ENCODE assay signal across 8 cellular contexts in genomic region chr1:8818789-8819188, GRCh38. TPM values are rescaled to one million over a fixed set of nuclear protein-coding genes. Genes with fewer than 3 reads are reported as not detected.
DNase-seq lines count a peak whose midpoint lies in the region; ATAC-seq and TF ChIP-seq lines count a peak whose summit lies in the region.
"Not testable (repeated sequence)": the region's sequence is repeated elsewhere in the genome, so short reads cannot be mapped to it uniquely, and the experiment has no call there.

No MANE protein-coding gene starts in this region.

- not testable (repeated sequence) for H3K18ac ChIP-seq in mesenchymal stem cell (ENCODE audit: low read depth in 1 of 2, low read length in 2 of 2)

- H4K8ac ChIP-seq in mesenchymal stem cell (ENCODE audit: low read length): not testable (repeated sequence)

- H3K4me2 ChIP-seq in PC-3 (ENCODE audit: low read length): peak overlapping the region; percentile 80
- not testable (repeated sequence) for H3K4me2 ChIP-seq in mesenchymal stem cell (ENCODE audit: low read length, poor library complexity, severe bottlenecking)

- CTCF ChIA-PET in PC-3 (lab: Charles Lee): not testable (repeated sequence)

- peaks cover 33% of the 10 kb centered on the region for H3K4me1 ChIP-seq in ES-I3 (ENCODE audit: insufficient read depth, low read length)
- H3K4me1 ChIP-seq in PC-3 (ENCODE audit: insufficient read depth, low read length): peaks cover 55% of the 10 kb centered on the region
- H3K4me1 ChIP-seq in gastroesophageal sphincter: peaks cover 0 to 56% (median 8%) of the 10 kb centered on the region in 3 donors
- H3K4me1 ChIP-seq in mesenchymal stem cell (ENCODE audit: control insufficient read depth, insufficient read depth, low read depth, low read length); prostate gland (replicated peaks): not testable (repeated sequence)
- peaks cover 0 to 57% (median 35%) of the 10 kb centered on the region in 4 donors for H3K4me1 ChIP-seq in transverse colon

- H3K79me1 ChIP-seq in mesenchymal stem cell (replicated peaks; ENCODE audit: low read length, poor library complexity, severe bottlenecking): not testable (repeated sequence)

- in situ Hi-C loops in transverse colon (cut with MboI; ENCODE audit: low pct_ligation_motif_present in 1 of 4, low pct_unique_long_range_greater_than_20kb in 1 of 4, low sequenced_read_pairs in 3 of 4): not testable (repeated sequence)

- H2BK12ac ChIP-seq in mesenchymal stem cell (ENCODE audit: low read length in 2 of 2): not testable (repeated sequence)

- H3K27ac Mint-ChIP-seq in brain: peak overlapping the region; percentile 96 to 98 (median 97)

- peaks cover 62% of the 10 kb centered on the region for H3K4me1 Mint-ChIP-seq in brain

- not testable (repeated sequence) for ATAC-seq in PC-3, gastroesophageal sphincter

- not testable (repeated sequence) for H3K14ac ChIP-seq in mesenchymal stem cell (ENCODE audit: low read length in 2 of 2)

- not testable (repeated sequence) for H3K9me3 ChIP-seq in ES-I3 (ENCODE audit: control insufficient read depth, insufficient read depth, low read length); PC-3 (ENCODE audit: low read length); gastroesophageal sphincter; mesenchymal stem cell (ENCODE audit: control insufficient read depth, low read length); prostate gland; transverse colon

- POLR2A ChIA-PET in PC-3 (lab: Charles Lee; ENCODE audit: unreplicated experiment): not testable (repeated sequence)

- H3K36me3 ChIP-seq in ES-I3 (ENCODE audit: insufficient read depth, low read length); PC-3 (ENCODE audit: low read depth, low read length); gastroesophageal sphincter; mesenchymal stem cell (ENCODE audit: control insufficient read depth in 1 of 2, insufficient read depth in 2 of 2, low read depth in 1 of 2, low read length in 2 of 2); prostate gland; transverse colon: not testable (repeated sequence)

- 79 to 88% methylated on average over 5 to 11 of the region's 13 CpGs for WGBS in gastroesophageal sphincter (ENCODE audit: low coverage in 1 of 2), 2 donors
- WGBS in mesenchymal stem cell: 100% methylated on average over 4 of the region's 13 CpGs
- 90% methylated on average over 13 of the region's 13 CpGs for WGBS in prostate gland
- WGBS in transverse colon (ENCODE audit: low coverage in 1 of 2), 2 donors: 74 to 86% methylated on average over 4 to 13 of the region's 13 CpGs

- not testable (repeated sequence) for H3K23ac ChIP-seq in mesenchymal stem cell (ENCODE audit: low read length in 2 of 2)

- peaks cover 13% of the 10 kb centered on the region for H3F3A ChIP-seq in PC-3 (ENCODE audit: low read length, unreplicated experiment)

- H3K9ac ChIP-seq in ES-I3 (ENCODE audit: low read depth, low read length) (0 out of 2 replicates have a peak overlapping the region, but pooled peaks have one; percentile 94), mesenchymal stem cell (ENCODE audit: low read length) (peak overlapping the region; percentile 97)
- not testable (repeated sequence) for H3K9ac ChIP-seq in PC-3 (ENCODE audit: low read length)

- not testable (repeated sequence) for H2BK15ac ChIP-seq in mesenchymal stem cell (ENCODE audit: low read depth, poor library complexity, severe bottlenecking)

- peak overlapping the region; percentile 70 for H3K4me3 ChIP-seq in PC-3 (ENCODE audit: low read length)
- peak overlapping the region in 1 of 2 donors; percentile 84 for H3K4me3 ChIP-seq in gastroesophageal sphincter
- peak overlapping the region in 1 of 2 experiments; percentile 94 for H3K4me3 ChIP-seq in mesenchymal stem cell (ENCODE audit: insufficient read depth in 1 of 2, low read depth in 1 of 2, low read length in 2 of 2)
- not testable (repeated sequence) for H3K4me3 ChIP-seq in prostate gland, transverse colon

- peaks cover 36% of the 10 kb centered on the region for H3K79me2 ChIP-seq in PC-3 (ENCODE audit: low read length)

- BruUV-seq in PC-3 (replicated peaks; lab: Mats Ljungman, UMichigan): not testable (repeated sequence)

- DNase-seq in PC-3; mesenchymal stem cell; prostate gland (ENCODE audit: low spot score); transverse colon: not testable (repeated sequence)
- peak; percentile 44 for DNase-seq in activated CD8-positive, alpha-beta memory T cell treated with anti-CD3 and anti-CD28 coated beads for 24 hours

- H2BK120ac ChIP-seq in mesenchymal stem cell (ENCODE audit: low read depth, low read length): not testable (repeated sequence)

- H3K27me3 ChIP-seq in PC-3 (ENCODE audit: low read length); gastroesophageal sphincter; mesenchymal stem cell (ENCODE audit: control insufficient read depth in 1 of 2, insufficient read depth in 1 of 2, low read length in 2 of 2); prostate gland (replicated peaks; ENCODE audit: insufficient read depth); transverse colon: not testable (repeated sequence)

- not testable (repeated sequence) for H2AFZ ChIP-seq in PC-3 (ENCODE audit: low read length); mesenchymal stem cell (ENCODE audit: low read depth, low read length)

- not testable (repeated sequence) for H3K36me3 Mint-ChIP-seq in brain

- H3K4me3 Mint-ChIP-seq in brain: peak overlapping the region; percentile 89 to 94 (median 94)

- not testable (repeated sequence) for H4K91ac ChIP-seq in mesenchymal stem cell (ENCODE audit: low read length)

- H3K27me3 Mint-ChIP-seq in brain: peaks cover 17% of the 10 kb centered on the region

- not testable (repeated sequence) for TF ChIP-seq EP300 in gastroesophageal sphincter (IDR thresholded peaks at IDR 0.05); transverse colon (IDR thresholded peaks at IDR 0.05; ENCODE audit: low read depth)

- not testable (repeated sequence) for H2BK5ac ChIP-seq in mesenchymal stem cell (ENCODE audit: low read depth, low read length, poor library complexity, severe bottlenecking)

- intact Hi-C loops in PC-3 (cut with micrococcal nuclease); prostate gland (cut with DNase I); transverse colon (cut with DNase I; ENCODE audit: low total_unique reads): not testable (repeated sequence)

- TF ChIP-seq POLR2A in gastroesophageal sphincter (IDR thresholded peaks at IDR 0.05); prostate gland (IDR thresholded peaks at IDR 0.05); transverse colon (IDR thresholded peaks at IDR 0.05): not testable (repeated sequence)

- H3K9me3 Mint-ChIP-seq in brain: not testable (repeated sequence)

- not testable (repeated sequence) for H3K4ac ChIP-seq in mesenchymal stem cell (ENCODE audit: low read depth in 1 of 2, low read length in 2 of 2)

- not testable (repeated sequence) for H3K9me2 ChIP-seq in PC-3 (replicated peaks; ENCODE audit: low read length)

- H3K27ac ChIP-seq in PC-3 (ENCODE audit: low read length); mesenchymal stem cell (ENCODE audit: low read length, poor library complexity, severe bottlenecking): not testable (repeated sequence)
- H3K27ac ChIP-seq in gastroesophageal sphincter (peak overlapping the region; percentile 83 to 98 (median 96)), prostate gland (peak overlapping the region; percentile 94 to 97), transverse colon (peak overlapping the region; percentile 96 to 97 (median 97))

- not testable (repeated sequence) for TF ChIP-seq CTCF in PC-3 (conservative IDR thresholded peaks at IDR 0.05; ENCODE audit: low read depth, low read length); brain (conservative IDR thresholded peaks at IDR 0.05); gastroesophageal sphincter (IDR thresholded peaks at IDR 0.05); prostate gland (IDR thresholded peaks at IDR 0.05); transverse colon (IDR thresholded peaks at IDR 0.05)

- not testable (repeated sequence) for H4K20me1 ChIP-seq in PC-3 (ENCODE audit: low read length)

- H2AK5ac ChIP-seq in mesenchymal stem cell (ENCODE audit: low read length, severe bottlenecking): not testable (repeated sequence)

RNA-seq across cellular contexts. Expression of gene RERE, which starts 1.3 kb away (rescaled TPM):
- 24.2 and 45.2 TPM in 2 replicates for total RNA-seq in PC-3 (2014; rRNA removed)
- polyA plus RNA-seq in brain (ENCODE audit: insufficient read depth, low read depth, low replicate concordance): 103 TPM
- 100 to 1,000 TPM; 112 to 212 (median 139) TPM for total RNA-seq in gastroesophageal sphincter
- polyA plus RNA-seq in mesenchymal stem cell (2013, experiment 1 of 2): 59.5 TPM
- polyA plus RNA-seq in mesenchymal stem cell (2013, experiment 2 of 2): 53.5 TPM
- total RNA-seq in prostate gland: 100 to 1,000 TPM; 207 to 322 TPM
- 100 to 1,000 TPM in 3 of 4 donors, 10 to 100 TPM in 1; 80.3 to 657 (median 105) TPM for total RNA-seq in transverse colon

RNA-seq across cellular contexts. Expression of gene ENO1, which starts 59.7 kb away (rescaled TPM):
- total RNA-seq in PC-3 (2014; rRNA removed): 3,669 and 3,712 TPM in 2 replicates
- 1,172 TPM for polyA plus RNA-seq in brain (ENCODE audit: insufficient read depth, low read depth, low replicate concordance)
- total RNA-seq in gastroesophageal sphincter: 1,000 to 10,000 TPM in 1 of 4 donors, 100 to 1,000 TPM in 3; 453 to 1,066 (median 553) TPM
- 762 TPM for polyA plus RNA-seq in mesenchymal stem cell (2013, experiment 1 of 2)
- 753 TPM for polyA plus RNA-seq in mesenchymal stem cell (2013, experiment 2 of 2)
- total RNA-seq in prostate gland: 100 to 1,000 TPM; 386 to 423 TPM
- 100 to 1,000 TPM; 202 to 407 (median 320) TPM for total RNA-seq in transverse colon
